ENCODE assay signal across 8 cellular contexts in genomic region chr9:6703898-6704639, GRCh38. TPM values are rescaled to one million over a fixed set of nuclear protein-coding genes. Genes with fewer than 3 reads are reported as not detected.
DNase-seq lines count a peak whose midpoint lies in the region; ATAC-seq lines count a peak whose summit lies in the region.

No MANE protein-coding gene starts in this region.

- peak; percentile 92 for ATAC-seq in GM18909 (IDR thresholded peaks at IDR 0.05; ENCODE audit: poor library complexity, unreplicated experiment)
- ATAC-seq in HG03175 (IDR thresholded peaks at IDR 0.05; ENCODE audit: unreplicated experiment): peak; percentile 90
- ATAC-seq in memory B cell (ENCODE audit: low read depth): peak; percentile 83

- peaks cover 3% of the 10 kb centered on the region for H3K9me3 Mint-ChIP-seq in memory B cell

- no peaks in the 10 kb centered on the region for H3K36me3 ChIP-seq in ectodermal cell (ENCODE audit: control insufficient read depth, insufficient read depth, low read length)

- H3K27me3 Mint-ChIP-seq in memory B cell: no peaks in the 10 kb centered on the region

- H3K27ac ChIP-seq in ectodermal cell (ENCODE audit: insufficient read depth, low read depth, low read length, poor library complexity, severe bottlenecking): peak overlapping the region; percentile 59

- H3K27me3 ChIP-seq in ectodermal cell (ENCODE audit: control insufficient read depth, insufficient read depth, low read length, poor library complexity, severe bottlenecking): no peaks in the 10 kb centered on the region

- H3K27ac Mint-ChIP-seq in memory B cell: peak overlapping the region; percentile 97

- 4% methylated on average over 57 of the region's 57 CpGs for WGBS in ectodermal cell, 2 experiments

- peaks cover 2% of the 10 kb centered on the region for H3K9me3 ChIP-seq in ectodermal cell (ENCODE audit: control insufficient read depth, low read length)

- peaks cover 3% of the 10 kb centered on the region for H3K36me3 Mint-ChIP-seq in memory B cell

- H3K4me3 Mint-ChIP-seq in memory B cell: peak overlapping the region; percentile 95

- no peaks in the 10 kb centered on the region for H3K4me1 ChIP-seq in ectodermal cell (ENCODE audit: control insufficient read depth, insufficient read depth, low read length)

- H3K4me1 Mint-ChIP-seq in memory B cell: peaks cover 18% of the 10 kb centered on the region

- DNase-seq in 8988T (peak; percentile 56), NCI-H510A treated with DMSO at 0.1 percent for 48 hours (lab: John Stamatoyannopoulos, UW) (peak; percentile 58), memory B cell (ENCODE audit: low spot score in 2 of 2) (peak; percentile 78 to 87)
- DNase-seq in activated CD4-positive, alpha-beta T cell treated with anti-CD3 and anti-CD28 coated beads, Interleukin-2, amount 50 U/mL, for 48 hours: peak; percentile 87 to 89
- peak; percentile 46 for DNase-seq in stimulated activated CD8-positive, alpha-beta memory T cell treated with anti-CD3 and anti-CD28 coated beads, Interleukin-15, amount 100 ng/mL, for 24 hours (ENCODE audit: low read depth)

- peak overlapping the region; percentile 63 for H3K4me3 ChIP-seq in ectodermal cell (ENCODE audit: insufficient read depth, low read depth, low read length)

RNA-seq across cellular contexts. Expression of gene KDM4C, which starts 53.7 kb away (rescaled TPM):
- polyA plus RNA-seq in ectodermal cell (2013, experiment 1 of 4): 8.6 TPM
- 10.2 TPM for polyA plus RNA-seq in ectodermal cell (2013, experiment 2 of 4)
- polyA plus RNA-seq in ectodermal cell (2013, experiment 3 of 4): 6.6 TPM
- 8.6 TPM for polyA plus RNA-seq in ectodermal cell (2013, experiment 4 of 4)

RNA-seq across cellular contexts. Expression of gene GLDC, which starts 58.5 kb away (rescaled TPM):
- 63.8 TPM for polyA plus RNA-seq in ectodermal cell (2013, experiment 1 of 4)
- polyA plus RNA-seq in ectodermal cell (2013, experiment 2 of 4): 83.8 TPM
- polyA plus RNA-seq in ectodermal cell (2013, experiment 3 of 4): 52.6 TPM
- polyA plus RNA-seq in ectodermal cell (2013, experiment 4 of 4): 61.9 TPM

Comparison
In these comparisons a context has a peak if more than half of its experiments do, and no peak if none do; other contexts are left out.
1. Peak in every context shown above with its lines: DNase-seq, ATAC-seq, H3K4me3 ChIP-seq and H3K27ac ChIP-seq.